ENCODE assay signal across 2 cellular contexts in genomic region chr6:16390909-16391450, GRCh38.
TF ChIP-seq lines count a peak whose summit lies in the region.

No MANE protein-coding gene starts in this region.

TF ChIP-seq in GM12878, 131 proteins besides CTCF, POLR2A, EP300 and RAD21:
- TF ChIP-seq YY1 (IDR thresholded peaks at IDR 0.05; ENCODE audit: low read depth, low read length) = 0 out of 2 replicates have a peak, but pooled peaks have one; percentile 20

TF ChIP-seq in liver, 16 proteins besides CTCF, POLR2A, EP300 and RAD21:
- peak; percentile 41 for TF ChIP-seq YY1 (IDR thresholded peaks at IDR 0.05)
